17 cellular contexts compared by ENCODE assay signal in the genomic region with DNA sequence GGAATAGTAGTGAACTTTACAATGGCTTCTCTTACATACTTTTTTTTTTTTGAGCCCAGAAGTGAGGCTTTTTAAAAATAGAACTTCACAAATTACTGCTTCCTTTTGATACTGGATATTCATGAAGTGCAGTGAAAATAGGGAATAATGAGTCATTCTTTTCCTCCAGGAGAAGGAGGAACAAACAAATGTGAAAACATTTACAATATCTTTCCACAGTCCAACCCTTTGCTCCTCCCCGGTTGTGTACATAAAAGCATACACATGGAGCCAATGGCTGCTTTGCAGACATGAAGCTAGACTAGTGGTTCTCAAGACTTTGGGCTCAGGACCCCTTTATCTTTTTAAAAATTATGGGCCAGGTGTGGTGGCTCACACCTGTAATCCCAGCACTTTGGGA.
A peak's percentile ranks its signal among the peaks of the same experiment; 100 is the strongest.
DNase-seq lines count a peak whose midpoint lies in the region; ATAC-seq, FAIRE-seq and TF ChIP-seq lines count a peak whose summit lies in the region.
"Had no signal": no experiment of that assay in that cellular context is flagged by ENCODE, and none has a peak within 500 bp of the region (broad histone marks: within the 10 kb centered on the region; RNA-seq: fewer than 3 reads in every experiment).

No MANE protein-coding gene starts in this region.

- peak; percentile 70; the same call in 2 of the 3 replicates for ATAC-seq in HepG2
- no peak for ATAC-seq in right lobe of liver
- peak; percentile 88 for ATAC-seq in left colon
- no peak for ATAC-seq in esophagus mucosa

- H3K27ac ChIP-seq in HepG2 (ENCODE audit: extremely low read length, insufficient read depth, low read length) = no peak overlapping the region
- no peak overlapping the region for H3K27ac ChIP-seq in right lobe of liver
- no peak overlapping the region for H3K27ac ChIP-seq in small intestine (ENCODE audit: low read depth in 1 of 2, low read length in 1 of 2)
- H3K27ac ChIP-seq: BLaER1 had no signal

- 66% methylated on average over 1 of the region's 1 CpG for WGBS in HepG2 (ENCODE audit: low lambda C conversion rate)
- 100% methylated on average over 1 of the region's 1 CpG for WGBS in right lobe of liver (ENCODE audit: insufficient coverage, low coverage, low lambda C conversion rate, missing lambda C conversion rate)
- 78 to 92% (median 84%) methylated on average over 1 of the region's 1 CpG for WGBS in small intestine, 3 donors

- H3K9me3 ChIP-seq in HepG2 (ENCODE audit: low read length) = no peaks in the 10 kb centered on the region; the same call in 1 of the 2 replicates
- no peaks in the 10 kb centered on the region for H3K9me3 ChIP-seq in right lobe of liver
- H3K9me3 ChIP-seq in small intestine (ENCODE audit: control insufficient read depth, low read depth) = no peaks in the 10 kb centered on the region
- H3K9me3 ChIP-seq: BLaER1, HAP-1 had no signal

- no TSS peak for BruUV-seq in HepG2 (replicated peaks; lab: Mats Ljungman, UMichigan)

- H3K27me3 ChIP-seq in HepG2 (ENCODE audit: control insufficient read depth in 1 of 2, insufficient read depth in 2 of 2, low read length in 2 of 2) (no peaks in the 10 kb centered on the region), right lobe of liver (no peaks in the 10 kb centered on the region), small intestine (ENCODE audit: control insufficient read depth in 2 of 2, insufficient read depth in 2 of 2, low read length in 2 of 2) (no peaks in the 10 kb centered on the region)
- H3K27me3 ChIP-seq: BLaER1 had no signal

- H3K4me3 ChIP-seq in HepG2 (replicated peaks in 1 of 3; ENCODE audit: insufficient read depth in 1 of 3, low read depth in 2 of 3, low read length in 3 of 3) = no peak overlapping the region
- H3K4me3 ChIP-seq in right lobe of liver = no peak overlapping the region
- no peak overlapping the region for H3K4me3 ChIP-seq in small intestine (ENCODE audit: low read depth in 1 of 2, low read length in 2 of 2)
- H3K4me3 ChIP-seq: BLaER1, HAP-1 had no signal

- no peak for TF ChIP-seq POLR2A in HepG2 (IDR thresholded peaks at IDR 0.05; ENCODE audit: insufficient read depth in 1 of 2, low read depth in 2 of 2, low read length in 2 of 2)
- no peak for TF ChIP-seq POLR2A in right lobe of liver (IDR thresholded peaks at IDR 0.05)
- no peak for TF ChIP-seq POLR2A in GM12892 (IDR thresholded peaks at IDR 0.05; ENCODE audit: low read depth, low read length)

- H3K4me1 ChIP-seq in HepG2 (ENCODE audit: insufficient read depth, low read length) = peaks cover 33% of the 10 kb centered on the region
- no peaks in the 10 kb centered on the region for H3K4me1 ChIP-seq in right lobe of liver
- no peaks in the 10 kb centered on the region for H3K4me1 ChIP-seq in small intestine (ENCODE audit: control insufficient read depth in 2 of 2, insufficient read depth in 1 of 2, low read depth in 1 of 2, low read length in 1 of 2)
- H3K4me1 ChIP-seq: HAP-1 had no signal

- CTCF ChIA-PET in HepG2 (lab: Yijun Ruan, JAX; ENCODE audit: low intra/inter-chr PET ratio, low total read pairs) = no interaction called here

- no peak for TF ChIP-seq RAD21 in HepG2 (CRISPR knock-in tag; IDR thresholded peaks at IDR 0.05)

- FAIRE-seq in HepG2 (lab: Jason Lieb, UNC) (peak; percentile 15), small intestine (lab: Jason Lieb, UNC) (no peak), GM12892 (lab: Jason Lieb, UNC) (no peak)
- FAIRE-seq: G401.6, GM12891, H1 had no signal

- no peak overlapping the region for H3K9ac ChIP-seq in HepG2 (ENCODE audit: insufficient read depth, low read depth, low read length)
- H3K9ac ChIP-seq: BLaER1 had no signal

- H3K79me2 ChIP-seq in HepG2 (ENCODE audit: insufficient read depth, low read length) = no peaks in the 10 kb centered on the region

- H4K20me1 ChIP-seq in HepG2 (ENCODE audit: insufficient read depth, low read length) = no peaks in the 10 kb centered on the region

- intact Hi-C loops in HepG2 (cut with micrococcal nuclease; ENCODE audit: unreplicated experiment) (no loop called here), right lobe of liver (cut with DNase I) (no loop called here), left colon (cut with DNase I, micrococcal nuclease) (no loop called here)

- no peak for TF ChIP-seq EP300 in HepG2 (IDR thresholded peaks at IDR 0.05; ENCODE audit: low read depth in 2 of 2, low read length in 2 of 2)
- TF ChIP-seq EP300 in HepG2 (CRISPR knock-in tag; IDR thresholded peaks at IDR 0.05; ENCODE audit: borderline replicate concordance) = no peak

- H3K36me3 ChIP-seq in HepG2 (replicated peaks in 1 of 2; ENCODE audit: control insufficient read depth in 1 of 2, insufficient read depth in 2 of 2, low read length in 2 of 2) (peaks cover 0 to 4% of the 10 kb centered on the region in 2 experiments; a peak in 3 of 5 replicates), right lobe of liver (no peaks in the 10 kb centered on the region), small intestine (ENCODE audit: control insufficient read depth in 2 of 2, insufficient read depth in 2 of 2, low read length in 2 of 2) (no peaks in the 10 kb centered on the region)
- H3K36me3 ChIP-seq: HAP-1 had no signal

- DNase-seq in HepG2 (ENCODE audit: low spot score) (peak; percentile 60), right lobe of liver (no peak), dermis microvascular lymphatic vessel endothelial cell (ENCODE audit: low read depth in 2 of 2) (peak; percentile 38 to 74), left colon (no peak), small intestine (peak; percentile 5), GM12892 (ENCODE audit: insufficient read length) (no peak), SHP77 treated with DMSO at 0.1 percent for 48 hours (lab: John Stamatoyannopoulos, UW) (no peak)
- DNase-seq: 8988T; AML-193; CD8-positive, alpha-beta memory T cell; DMS79 treated with DMSO at 0.1 percent for 48 hours had no signal

- in situ Hi-C loops in HepG2 (cut with HindIII; ENCODE audit: extremely low pct_ligation_motif_present, low pct_unique_long_range_greater_than_20kb) = no loop called here

- TF ChIP-seq CTCF in HepG2 (CRISPR knock-in tag; IDR thresholded peaks at IDR 0.05) (no peak), right lobe of liver (IDR thresholded peaks at IDR 0.05) (no peak)

- H2AFZ ChIP-seq in HepG2 (ENCODE audit: low read length) = no peak overlapping the region

- POLR2A ChIA-PET in HepG2 (lab: Yijun Ruan, JAX) = no interaction called here

- no peak overlapping the region for H3K4me2 ChIP-seq in HepG2 (ENCODE audit: low read depth, low read length)
- H3K4me2 ChIP-seq: BLaER1 had no signal

TF ChIP-seq in HepG2, 621 proteins besides CTCF, POLR2A, EP300 and RAD21 (continues in another document):
- no peak for TF ChIP-seq ZFP82 (CRISPR knock-in tag; IDR thresholded peaks at IDR 0.05; ENCODE audit: borderline replicate concordance)
- 0 out of 2 replicates have a peak, but pooled peaks have one; percentile 6 for TF ChIP-seq TCF7 (IDR thresholded peaks at IDR 0.05; ENCODE audit: low read depth)
- no peak for TF ChIP-seq CCDC6 (CRISPR knock-in tag; IDR thresholded peaks at IDR 0.05)
- TF ChIP-seq STAG1 (CRISPR knock-in tag; IDR thresholded peaks at IDR 0.05) = no peak
- TF ChIP-seq ZKSCAN1 (IDR thresholded peaks at IDR 0.05; ENCODE audit: low read length) = no peak
- no peak for TF ChIP-seq SSRP1 (CRISPR knock-in tag; IDR thresholded peaks at IDR 0.05)
- TF ChIP-seq KLF12 (CRISPR knock-in tag; IDR thresholded peaks at IDR 0.05; ENCODE audit: borderline replicate concordance) = no peak
- TF ChIP-seq, protein P1, sequence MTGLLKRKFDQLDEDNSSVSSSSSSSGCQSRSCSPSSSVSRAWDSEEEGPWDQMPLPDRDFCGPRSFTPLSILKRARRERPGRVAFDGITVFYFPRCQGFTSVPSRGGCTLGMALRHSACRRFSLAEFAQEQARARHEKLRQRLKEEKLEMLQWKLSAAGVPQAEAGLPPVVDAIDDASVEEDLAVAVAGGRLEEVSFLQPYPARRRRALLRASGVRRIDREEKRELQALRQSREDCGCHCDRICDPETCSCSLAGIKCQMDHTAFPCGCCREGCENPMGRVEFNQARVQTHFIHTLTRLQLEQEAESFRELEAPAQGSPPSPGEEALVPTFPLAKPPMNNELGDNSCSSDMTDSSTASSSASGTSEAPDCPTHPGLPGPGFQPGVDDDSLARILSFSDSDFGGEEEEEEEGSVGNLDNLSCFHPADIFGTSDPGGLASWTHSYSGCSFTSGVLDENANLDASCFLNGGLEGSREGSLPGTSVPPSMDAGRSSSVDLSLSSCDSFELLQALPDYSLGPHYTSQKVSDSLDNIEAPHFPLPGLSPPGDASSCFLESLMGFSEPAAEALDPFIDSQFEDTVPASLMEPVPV (CRISPR knock-in tag; IDR thresholded peaks at IDR 0.05) = no peak
- no peak for TF ChIP-seq CENPT (CRISPR knock-in tag; IDR thresholded peaks at IDR 0.05; ENCODE audit: low read depth)
- no peak for TF ChIP-seq GLMP (CRISPR knock-in tag; IDR thresholded peaks at IDR 0.05; ENCODE audit: borderline replicate concordance)
- TF ChIP-seq ZNF460 (CRISPR knock-in tag; IDR thresholded peaks at IDR 0.05; ENCODE audit: borderline replicate concordance) = peak; percentile 85

Comparison
In these comparisons a context has a peak if more than half of its experiments do, and no peak if none do; other contexts are left out.
1. ATAC-seq: peak in HepG2 (single experiment) and left colon (single experiment); none in right lobe of liver (0 of 4) and esophagus mucosa (single experiment).
2. DNase-seq: peak in HepG2 (single experiment), dermis microvascular lymphatic vessel endothelial cell (2 of 2) and small intestine (single experiment); none in right lobe of liver (0 of 3), left colon (0 of 2), GM12892 (single experiment) and SHP77 treated with DMSO at 0.1 percent for 48 hours (single experiment).